ENCODE assay signal across 11 cellular contexts in the genomic region with DNA sequence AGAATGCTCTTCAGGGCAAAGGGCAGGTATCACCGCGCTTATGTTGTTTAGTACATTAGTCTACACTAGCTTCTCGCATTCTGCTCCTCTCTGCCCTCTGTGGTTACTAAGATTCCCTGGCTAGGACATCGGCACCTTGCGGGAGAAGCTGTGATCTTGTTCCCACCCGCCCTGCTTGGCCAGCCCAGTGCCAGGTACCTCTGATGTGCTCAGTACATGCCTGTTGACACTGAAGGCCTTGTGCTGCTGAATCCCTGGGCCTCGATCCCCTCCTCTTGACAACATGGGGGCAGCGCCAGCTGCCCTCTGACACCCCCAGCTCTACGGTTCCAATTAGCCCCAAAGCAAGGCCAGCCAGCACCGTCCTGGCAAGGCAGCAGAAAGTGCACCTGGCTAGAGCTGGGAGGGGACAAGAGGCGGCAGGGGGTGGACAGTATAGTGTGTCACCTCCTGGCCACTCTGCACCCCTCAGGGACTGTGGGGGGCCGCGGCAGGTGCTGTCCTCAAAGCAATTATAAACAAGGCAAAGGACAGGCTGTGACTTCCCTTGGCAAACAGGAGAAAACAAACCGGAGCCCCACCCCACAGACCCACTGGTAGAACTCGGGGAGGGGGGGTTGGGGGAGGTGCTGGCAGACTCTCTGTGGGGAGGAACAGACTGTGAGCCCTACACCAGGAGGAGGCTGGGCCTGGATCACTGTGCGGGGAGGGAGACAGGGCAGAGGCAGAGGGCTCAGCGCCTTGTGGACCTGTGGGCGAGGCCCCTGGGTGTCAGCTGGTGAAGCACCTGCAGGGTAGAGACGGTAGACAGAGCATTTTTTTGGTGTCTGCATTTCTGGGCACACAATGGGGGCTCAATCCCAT. TPM values are rescaled to one million over a fixed set of nuclear protein-coding genes. Genes with fewer than 3 reads are reported as not detected.
A peak's percentile ranks its signal among the peaks of the same experiment; 100 is the strongest.
DNase-seq lines count a peak whose midpoint lies in the region; ATAC-seq and TF ChIP-seq lines count a peak whose summit lies in the region.
"Had no signal": no experiment of that assay in that cellular context is flagged by ENCODE, and none has a peak within 500 bp of the region (broad histone marks: within the 10 kb centered on the region; RNA-seq: fewer than 3 reads in every experiment).

No MANE protein-coding gene starts in this region.

- no peak for TF ChIP-seq CTCF in breast epithelium (IDR thresholded peaks at IDR 0.05)
- TF ChIP-seq CTCF in MCF 10A (IDR thresholded peaks at IDR 0.05; ENCODE audit: unreplicated experiment): no peak
- TF ChIP-seq CTCF in lower lobe of right lung (IDR thresholded peaks at IDR 0.05): no peak
- no peak for TF ChIP-seq CTCF in upper lobe of right lung (IDR thresholded peaks at IDR 0.05)

- DNase-seq in breast epithelium (ENCODE audit: low spot score in 2 of 2): peak in 1 of 2 donors; percentile 71
- DNase-seq in MCF 10A (ENCODE audit: unreplicated experiment): no peak
- peak; percentile 49 for DNase-seq in lower lobe of right lung
- no peak for DNase-seq in upper lobe of right lung
- DNase-seq in mesenteric fat pad (ENCODE audit: low spot score): no peak
- no peak for DNase-seq in stimulated activated naive CD4-positive, alpha-beta T cell treated with Interleukin-2 at 50 U/mL for 16 hours (lab: John Stamatoyannopoulos, UW)

- H3K4me3 Mint-ChIP-seq in MCF 10A (ENCODE audit: unreplicated experiment): no peak overlapping the region
- H3K4me3 Mint-ChIP-seq: T-helper 1 cell treated with Interleukin-12 subunit alpha and Interleukin-12 subunit beta and Interleukin-4 antibody, amounts not matched to agents 30 μg/mL and 1 μg/mL, for 36 hours had no signal

- peaks cover 6% of the 10 kb centered on the region for H3K36me3 Mint-ChIP-seq in MCF 10A (ENCODE audit: insufficient read depth, unreplicated experiment)

- H3K27me3 ChIP-seq in breast epithelium (no peaks in the 10 kb centered on the region), lower lobe of right lung (ENCODE audit: low read depth) (no peaks in the 10 kb centered on the region), upper lobe of right lung (no peaks in the 10 kb centered on the region)

- H3K27me3 Mint-ChIP-seq in MCF 10A (ENCODE audit: insufficient read depth, unreplicated experiment): no peaks in the 10 kb centered on the region

- H3K27ac Mint-ChIP-seq in MCF 10A (ENCODE audit: low read depth, unreplicated experiment): no peak overlapping the region
- H3K27ac Mint-ChIP-seq: T-helper 1 cell treated with Interleukin-12 subunit alpha and Interleukin-12 subunit beta and Interleukin-4 antibody, amounts not matched to agents 30 μg/mL and 1 μg/mL, for 36 hours had no signal

- H3K4me3 ChIP-seq in breast epithelium (peak overlapping the region in 1 of 3 donors; percentile 31), lower lobe of right lung (no peak overlapping the region), upper lobe of right lung (no peak overlapping the region)

- H3K27ac ChIP-seq in breast epithelium (peak overlapping the region; percentile 82 to 84), angular gyrus (ENCODE audit: low read depth, low read length) (peak overlapping the region; percentile 99), lower lobe of right lung (no peak overlapping the region), upper lobe of right lung (no peak overlapping the region)

- POLR2A ChIA-PET in MCF 10A (lab: Yijun Ruan, JAX): no interaction called here

- no peaks in the 10 kb centered on the region for H3K9me3 ChIP-seq in breast epithelium
- H3K9me3 ChIP-seq in lower lobe of right lung: no peaks in the 10 kb centered on the region
- H3K9me3 ChIP-seq in upper lobe of right lung: no peaks in the 10 kb centered on the region

- peak in 1 of 2 donors; percentile 21 for ATAC-seq in lower lobe of right lung
- peak; percentile 17 for ATAC-seq in upper lobe of right lung
- no peak for ATAC-seq in HG02678 (IDR thresholded peaks at IDR 0.05; ENCODE audit: unreplicated experiment)
- ATAC-seq: sciatic nerve had no signal

- H3K4me1 ChIP-seq in breast epithelium (peaks cover 12 to 18% of the 10 kb centered on the region in 2 donors), lower lobe of right lung (peaks cover 65% of the 10 kb centered on the region), upper lobe of right lung (peaks cover 63% of the 10 kb centered on the region)

- H3K9me3 Mint-ChIP-seq in MCF 10A (ENCODE audit: unreplicated experiment): no peaks in the 10 kb centered on the region
- H3K9me3 Mint-ChIP-seq: T-helper 1 cell treated with Interleukin-12 subunit alpha and Interleukin-12 subunit beta and Interleukin-4 antibody, amounts not matched to agents 30 μg/mL and 1 μg/mL, for 36 hours had no signal

- CTCF ChIA-PET in MCF 10A (lab: Yijun Ruan, JAX): no interaction called here

- TF ChIP-seq POLR2A in breast epithelium (IDR thresholded peaks at IDR 0.05): no peak

- peaks cover 36% of the 10 kb centered on the region for H3K4me1 Mint-ChIP-seq in MCF 10A (ENCODE audit: insufficient read depth, unreplicated experiment)

- BruUV-seq in MCF 10A (replicated peaks; lab: Mats Ljungman, UMichigan): no TSS peak

- intact Hi-C loops in breast epithelium (cut with DNase I; ENCODE audit: low total_unique reads) (no loop called here), MCF 10A (cut with micrococcal nuclease) (no loop called here), lower lobe of right lung (cut with DNase I) (no loop called here), upper lobe of right lung (cut with DNase I) (no loop called here)

- H3K36me3 ChIP-seq in breast epithelium (no peaks in the 10 kb centered on the region), lower lobe of right lung (no peaks in the 10 kb centered on the region), upper lobe of right lung (no peaks in the 10 kb centered on the region)

RNA-seq across cellular contexts. Expression of a gene that starts 7.1 kb away (rescaled TPM):
- total RNA-seq in breast epithelium (10 to 100 TPM; 15.7 to 20.6 (median 18.4) TPM), MCF 10A (2022) (11.8 and 16.2 TPM in 2 replicates), lower lobe of right lung (36.5 TPM), upper lobe of right lung (40.3 TPM), mesenteric fat pad (17.9 TPM)

RNA-seq across cellular contexts. Expression of a gene that starts 18.9 kb away (rescaled TPM):
- 1 to 10 TPM in 1 of 3 donors, not detected in 2; 3.2 TPM for total RNA-seq in breast epithelium
- not detected in 2 replicates for total RNA-seq in MCF 10A (2022)
- 947 TPM for total RNA-seq in lower lobe of right lung
- 1,050 TPM for total RNA-seq in upper lobe of right lung
- not detected for total RNA-seq in mesenteric fat pad
- total RNA-seq: A673 had no signal

RNA-seq across cellular contexts. Expression of a gene that starts 51.4 kb away (rescaled TPM):
- total RNA-seq in breast epithelium (1 to 10 TPM; 3.5 to 4.3 (median 3.8) TPM), MCF 10A (2022) (3.9 and 5.3 TPM in 2 replicates), lower lobe of right lung (5.9 TPM), upper lobe of right lung (8.5 TPM), mesenteric fat pad (3.4 TPM)

RNA-seq across cellular contexts. Expression of a gene that starts 52.3 kb away (rescaled TPM):
- total RNA-seq in breast epithelium: 1 to 10 TPM in 2 of 3 donors, under 1 TPM in 1; 0.80 to 5.3 (median 3.3) TPM
- 0.93 and 1.5 TPM in 2 replicates for total RNA-seq in MCF 10A (2022)
- 12.1 TPM for total RNA-seq in lower lobe of right lung
- 14.2 TPM for total RNA-seq in upper lobe of right lung
- total RNA-seq in mesenteric fat pad: 2.0 TPM
- total RNA-seq: A673 had no signal

RNA-seq across cellular contexts. Expression of a gene that starts 59.2 kb away (rescaled TPM):
- total RNA-seq in breast epithelium (100 to 1,000 TPM; 108 to 127 (median 117) TPM), MCF 10A (2022) (202 and 227 TPM in 2 replicates), lower lobe of right lung (134 TPM), upper lobe of right lung (138 TPM), mesenteric fat pad (123 TPM)

Comparison
In these comparisons a context has a peak if more than half of its experiments do, and no peak if none do; other contexts are left out.
1. H3K27ac ChIP-seq: peak in breast epithelium (2 of 2) and angular gyrus (single experiment); none in lower lobe of right lung (single experiment) and upper lobe of right lung (single experiment).
2. RNA of a gene that starts 18.9 kb away (total RNA-seq): 1,050 TPM in upper lobe of right lung (single experiment) and 947 TPM in lower lobe of right lung (single experiment); 3.2 TPM in breast epithelium, not detected in mesenteric fat pad (single experiment) and not detected in MCF 10A; every median in the first group is over 100 times any median in the second.